ENCODE assay signal across 19 cellular contexts in genomic region chr22:46675938-46676337, GRCh38. TPM values are rescaled to one million over a fixed set of nuclear protein-coding genes. Genes with fewer than 3 reads are reported as not detected.
DNase-seq lines count a peak whose midpoint lies in the region; ATAC-seq and TF ChIP-seq lines count a peak whose summit lies in the region.
"Had no signal": no experiment of that assay in that cellular context is flagged by ENCODE, and none has a peak within 500 bp of the region (broad histone marks: within the 10 kb centered on the region; RNA-seq: fewer than 3 reads in every experiment).

No MANE protein-coding gene starts in this region.

- no peaks in the 10 kb centered on the region for H3K9me3 ChIP-seq in heart left ventricle
- no peaks in the 10 kb centered on the region for H3K9me3 ChIP-seq in KOPT-K1 (ENCODE audit: insufficient read depth, low read length, poor library complexity, severe bottlenecking)
- H3K9me3 ChIP-seq: upper lobe of left lung had no signal

- peak overlapping the region; percentile 96 for H3K27ac Mint-ChIP-seq in activated naive CD8-positive, alpha-beta T cell treated with anti-CD3 and anti-CD28 coated beads, Interleukin-2, amount 50 U/mL, for 24 hours
- H3K27ac Mint-ChIP-seq in stimulated activated naive B cell treated with anti-CD40 and anti-IgM and Interleukin-4, amounts not matched to agents 10 μg/mL and 1 μg/mL and 100 μg/mL, for 72 hours: peak overlapping the region; percentile 31
- H3K27ac Mint-ChIP-seq: brain, natural killer cell had no signal

- H3K27me3 Mint-ChIP-seq in activated naive CD8-positive, alpha-beta T cell treated with anti-CD3 and anti-CD28 coated beads, Interleukin-2, amount 50 U/mL, for 24 hours: no peaks in the 10 kb centered on the region
- no peaks in the 10 kb centered on the region for H3K27me3 Mint-ChIP-seq in stimulated activated naive B cell treated with anti-CD40 and anti-IgM and Interleukin-4, amounts not matched to agents 10 μg/mL and 1 μg/mL and 100 μg/mL, for 72 hours
- H3K27me3 Mint-ChIP-seq: brain had no signal

- ATAC-seq in heart left ventricle (no peak), GM21360 (IDR thresholded peaks at IDR 0.05; ENCODE audit: unreplicated experiment) (no peak)
- no peak for ATAC-seq in activated naive CD8-positive, alpha-beta T cell treated with anti-CD3 and anti-CD28 coated beads, Interleukin-2, amount 50 U/mL, for 24 hours
- ATAC-seq in stimulated activated naive B cell treated with anti-CD40 and anti-IgM and Interleukin-4, amounts not matched to agents 10 μg/mL and 1 μg/mL and 100 μg/mL, for 72 hours (replicated peaks): no peak
- ATAC-seq: natural killer cell had no signal

- H3K4me1 ChIP-seq in heart left ventricle: peaks cover 0 to 49% (median 16%) of the 10 kb centered on the region in 12 donors
- H3K4me1 ChIP-seq: upper lobe of left lung had no signal

- DNase-seq in heart left ventricle (no peak), cardiac septum (ENCODE audit: low spot score) (no peak)
- no peak for DNase-seq in activated naive CD8-positive, alpha-beta T cell treated with anti-CD3 and anti-CD28 coated beads, Interleukin-2, amount 50 U/mL, for 24 hours
- no peak for DNase-seq in stimulated activated naive B cell treated with anti-CD40 and anti-IgM and Interleukin-4, amounts not matched to agents 10 μg/mL and 1 μg/mL and 100 μg/mL, for 72 hours
- no peak for DNase-seq in stimulated activated CD4-positive, alpha-beta T cell treated with anti-CD3 and anti-CD28 coated beads, Interleukin-4, amount 100 ng/mL, for 4 hours
- DNase-seq: activated effector memory CD4-positive, alpha-beta T cell treated with Interleukin-2 at 50 U/mL for 16 hours; KG1; midbrain; MM.1S; natural killer cell; NCI-H2029; NCI-H524 treated with DMSO at 0.1 percent for 48 hours; SHP77 treated with DMSO at 0.1 percent for 48 hours had no signal

- peaks cover 45% of the 10 kb centered on the region for H3K4me1 Mint-ChIP-seq in activated naive CD8-positive, alpha-beta T cell treated with anti-CD3 and anti-CD28 coated beads, Interleukin-2, amount 50 U/mL, for 24 hours
- peaks cover 36 to 59% of the 10 kb centered on the region in 2 donors for H3K4me1 Mint-ChIP-seq in stimulated activated naive B cell treated with anti-CD40 and anti-IgM and Interleukin-4, amounts not matched to agents 10 μg/mL and 1 μg/mL and 100 μg/mL, for 72 hours
- H3K4me1 Mint-ChIP-seq: brain had no signal

- TF ChIP-seq CTCF in heart left ventricle (IDR thresholded peaks at IDR 0.05): no peak

- whole genome bisulfite sequencing in heart left ventricle, 4 donors: 66 to 85% (median 80%) methylated on average over 8 to 16 of the region's 16 CpGs

- peaks cover 6% of the 10 kb centered on the region for H3K36me3 Mint-ChIP-seq in activated naive CD8-positive, alpha-beta T cell treated with anti-CD3 and anti-CD28 coated beads, Interleukin-2, amount 50 U/mL, for 24 hours (ENCODE audit: low read depth)
- H3K36me3 Mint-ChIP-seq in stimulated activated naive B cell treated with anti-CD40 and anti-IgM and Interleukin-4, amounts not matched to agents 10 μg/mL and 1 μg/mL and 100 μg/mL, for 72 hours: peaks cover 40 to 65% of the 10 kb centered on the region in 2 donors
- H3K36me3 Mint-ChIP-seq: brain, natural killer cell had no signal

- peak overlapping the region in 7 of 12 donors; percentile 32 to 81 (median 64) for H3K27ac ChIP-seq in heart left ventricle
- peak overlapping the region; percentile 94 for H3K27ac ChIP-seq in KOPT-K1 (ENCODE audit: low read depth, low read length, poor library complexity, severe bottlenecking)
- H3K27ac ChIP-seq: C4-2B, upper lobe of left lung had no signal

- no peaks in the 10 kb centered on the region for H3K27me3 ChIP-seq in heart left ventricle
- H3K27me3 ChIP-seq: upper lobe of left lung had no signal

- H3K9me3 Mint-ChIP-seq in activated naive CD8-positive, alpha-beta T cell treated with anti-CD3 and anti-CD28 coated beads, Interleukin-2, amount 50 U/mL, for 24 hours: no peaks in the 10 kb centered on the region
- H3K9me3 Mint-ChIP-seq in stimulated activated naive B cell treated with anti-CD40 and anti-IgM and Interleukin-4, amounts not matched to agents 10 μg/mL and 1 μg/mL and 100 μg/mL, for 72 hours: no peaks in the 10 kb centered on the region
- H3K9me3 Mint-ChIP-seq: brain, natural killer cell had no signal

- H3K36me3 ChIP-seq in heart left ventricle (peaks cover 0 to 60% (median 35%) of the 10 kb centered on the region in 9 donors), KOPT-K1 (ENCODE audit: insufficient read depth, low read length) (peaks cover 58% of the 10 kb centered on the region)

- intact Hi-C loops in heart left ventricle (cut with DNase I) (loop anchor here in 3 of 10 donors (5.0 kb wide), 3 partner anchors 99 to 314 kb away; no protein-coding TSS in a partner anchor), cardiac septum (cut with DNase I) (no loop called here)

- H3K4me3 ChIP-seq in heart left ventricle: no peak overlapping the region
- H3K4me3 ChIP-seq: skin epidermis, upper lobe of left lung had no signal

- TF ChIP-seq POLR2A in heart left ventricle (IDR thresholded peaks at IDR 0.05): no peak

- H3K4me3 Mint-ChIP-seq in activated naive CD8-positive, alpha-beta T cell treated with anti-CD3 and anti-CD28 coated beads, Interleukin-2, amount 50 U/mL, for 24 hours: peak overlapping the region; percentile 87
- H3K4me3 Mint-ChIP-seq in stimulated activated naive B cell treated with anti-CD40 and anti-IgM and Interleukin-4, amounts not matched to agents 10 μg/mL and 1 μg/mL and 100 μg/mL, for 72 hours: peak overlapping the region; percentile 81 to 92
- H3K4me3 Mint-ChIP-seq: brain, natural killer cell had no signal

RNA-seq across cellular contexts. Expression of gene GRAMD4, which starts 55.8 kb away (rescaled TPM):
- total RNA-seq in heart left ventricle: 100 to 1,000 TPM in 2 of 9 donors, 10 to 100 TPM in 7; 31.2 to 122 (median 72.5) TPM
- polyA plus RNA-seq in heart left ventricle: 10 to 100 TPM; 22.4 to 53.2 TPM
- 64.8 TPM for total RNA-seq in cardiac septum
